12 cellular contexts compared by ENCODE assay signal in genomic region chr2:217958889-217959235, GRCh38.
"Had no signal": no experiment of that assay in that cellular context is flagged by ENCODE, and none has a peak within 500 bp of the region (broad histone marks: within the 10 kb centered on the region; RNA-seq: fewer than 3 reads in every experiment).

No MANE protein-coding gene starts in this region.

- DNase-seq: activated CD4-positive, alpha-beta memory T cell treated with anti-CD3 and anti-CD28 coated beads for 36 hours; activated CD4-positive, alpha-beta T cell treated with anti-CD3 and anti-CD28 coated beads for 36 hours; activated naive CD4-positive, alpha-beta T cell; activated T-cell treated with anti-CD3 and anti-CD28 coated beads, Interleukin-2, amount 50 U/mL, for 48 hours; gastrocnemius medialis; islet precursor cell; mesendoderm; right cardiac atrium; stimulated activated CD4-positive, alpha-beta T cell treated with anti-CD3 and anti-CD28 coated beads, Interleukin-1b, Interleukin-23, amount 100 ng/mL, for 48 hours had no signal

- H3K27ac ChIP-seq: epithelial cell of prostate, gastrocnemius medialis, neutrophil had no signal

- H3K36me3 ChIP-seq: gastrocnemius medialis, neutrophil, tibial nerve had no signal

- H3K27me3 ChIP-seq: gastrocnemius medialis, neutrophil, tibial nerve had no signal

- H3K4me3 ChIP-seq: gastrocnemius medialis, tibial nerve had no signal

- H3K9me3 ChIP-seq: gastrocnemius medialis, neutrophil, tibial nerve had no signal
